ENCODE assay signal across 8 cellular contexts in genomic region chr16:49876716-49877129, GRCh38. TPM values are rescaled to one million over a fixed set of nuclear protein-coding genes. Genes with fewer than 3 reads are reported as not detected.
A peak's percentile ranks its signal among the peaks of the same experiment; 100 is the strongest.
DNase-seq lines count a peak whose midpoint lies in the region; ATAC-seq, FAIRE-seq and TF ChIP-seq lines count a peak whose summit lies in the region.

No MANE protein-coding gene starts in this region.

- peak; percentile 99 for TF ChIP-seq CTCF in endodermal cell (conservative IDR thresholded peaks at IDR 0.05)
- TF ChIP-seq CTCF in mucosa of descending colon (IDR thresholded peaks at IDR 0.05), result peak; percentile 98

- H3K27me3 ChIP-seq in SJSA1 (replicated peaks) (no peaks in the 10 kb centered on the region), endodermal cell (ENCODE audit: control insufficient read depth, insufficient read depth, low read length, poor library complexity, severe bottlenecking) (no peaks in the 10 kb centered on the region)

- H3K27ac ChIP-seq in SJSA1 (no peak overlapping the region), endodermal cell (ENCODE audit: low read depth, low read length) (no peak overlapping the region)

- 8 to 10% methylated on average over 10 to 22 of the region's 22 CpGs for WGBS in endodermal cell (ENCODE audit: insufficient coverage in 1 of 2, insufficient read length in 1 of 2), 2 experiments

- no peaks in the 10 kb centered on the region for H3K36me3 ChIP-seq in SJSA1
- H3K36me3 ChIP-seq in endodermal cell (ENCODE audit: control insufficient read depth, insufficient read depth, low read length), result no peaks in the 10 kb centered on the region
- no peaks in the 10 kb centered on the region for H3K36me3 ChIP-seq in mucosa of descending colon (ENCODE audit: low read depth)

- H3K27ac Mint-ChIP-seq in endodermal cell, result no peak overlapping the region

- H3K4me3 ChIP-seq in SJSA1 (no peak overlapping the region), endodermal cell (ENCODE audit: low read length) (peak overlapping the region; percentile 29), mucosa of descending colon (no peak overlapping the region)

- ATAC-seq in mucosa of descending colon, result peak; percentile 92

- H3K4me1 ChIP-seq in SJSA1 (replicated peaks), result no peaks in the 10 kb centered on the region
- H3K4me1 ChIP-seq in endodermal cell (ENCODE audit: control insufficient read depth, insufficient read depth, low read length), result peaks cover 4% of the 10 kb centered on the region
- peaks cover 22% of the 10 kb centered on the region for H3K4me1 ChIP-seq in mucosa of descending colon (ENCODE audit: low read depth)

- H3K9me3 Mint-ChIP-seq in endodermal cell, result no peaks in the 10 kb centered on the region

- no peak for TF ChIP-seq POLR2A in GM12892 (IDR thresholded peaks at IDR 0.05; ENCODE audit: low read depth, low read length)

- H3K27me3 Mint-ChIP-seq in endodermal cell (ENCODE audit: insufficient read depth), result peaks cover 5% of the 10 kb centered on the region

- intact Hi-C loops in mucosa of descending colon (cut with DNase I, micrococcal nuclease), result no loop called here

- no peak for FAIRE-seq in GM12892 (lab: Jason Lieb, UNC)

- no peaks in the 10 kb centered on the region for H3K36me3 Mint-ChIP-seq in endodermal cell (ENCODE audit: low read depth)

- H3K9me3 ChIP-seq in SJSA1 (replicated peaks) (no peaks in the 10 kb centered on the region), endodermal cell (ENCODE audit: control insufficient read depth, low read length) (no peaks in the 10 kb centered on the region), mucosa of descending colon (no peaks in the 10 kb centered on the region)

- DNase-seq in 8988T, result peak; percentile 98
- peak; percentile 78 for DNase-seq in GM12892 (ENCODE audit: insufficient read length)
- peak; percentile 19 to 58 for DNase-seq in SJSA1 (ENCODE audit: low read depth in 1 of 2, low spot score in 2 of 2)
- DNase-seq in endodermal cell, result peak; percentile 97
- peak; percentile 77 to 90 (median 89) for DNase-seq in mucosa of descending colon
- DNase-seq in NK-92 treated with Interleukin-12 subunit alpha and Interleukin-12 subunit beta, amount 100 ng/mL, for 24 hours (lab: John Stamatoyannopoulos, UW), result no peak
- no peak for DNase-seq in NCI-H345 (lab: John Stamatoyannopoulos, UW)
- no peak for DNase-seq in HPDE6-E6E7 (ENCODE audit: extremely low spot score)

- peaks cover 2% of the 10 kb centered on the region for H3K4me1 Mint-ChIP-seq in endodermal cell

- no peak overlapping the region for H3K9ac ChIP-seq in endodermal cell (ENCODE audit: extremely low read depth, low read length, poor library complexity, severe bottlenecking)

- peak overlapping the region; percentile 52 for H3K4me3 Mint-ChIP-seq in endodermal cell

RNA-seq across cellular contexts. Expression of gene ZNF423, which starts 20.8 kb away (rescaled TPM):
- polyA plus RNA-seq in GM12892 (2012; ENCODE audit: missing spikeins), result not detected
- 3.0 and 5.4 TPM in 2 replicates for total RNA-seq in SJSA1 (2014; rRNA removed; shearing (Covaris generic))
- total RNA-seq in endodermal cell (10 to 100 TPM; 30.3 to 41.9 TPM), mucosa of descending colon (10 to 100 TPM in 2 of 3 donors, 1 to 10 TPM in 1; 6.7 to 11.6 (median 11.0) TPM)
- 58.6 TPM for polyA plus RNA-seq in endodermal cell (2013, experiment 1 of 2)
- polyA plus RNA-seq in endodermal cell (2013, experiment 2 of 2), result 54.0 TPM

Comparison
In these comparisons a context has a peak if more than half of its experiments do, and no peak if none do; other contexts are left out.
1. DNase-seq: peak in 8988T (single experiment), GM12892 (single experiment), SJSA1 (2 of 2), endodermal cell (single experiment) and mucosa of descending colon (3 of 3); none in NK-92 treated with Interleukin-12 subunit alpha and Interleukin-12 subunit beta, amount 100 ng/mL, for 24 hours (single experiment), NCI-H345 (single experiment) and HPDE6-E6E7 (single experiment).